In the genomic region with DNA sequence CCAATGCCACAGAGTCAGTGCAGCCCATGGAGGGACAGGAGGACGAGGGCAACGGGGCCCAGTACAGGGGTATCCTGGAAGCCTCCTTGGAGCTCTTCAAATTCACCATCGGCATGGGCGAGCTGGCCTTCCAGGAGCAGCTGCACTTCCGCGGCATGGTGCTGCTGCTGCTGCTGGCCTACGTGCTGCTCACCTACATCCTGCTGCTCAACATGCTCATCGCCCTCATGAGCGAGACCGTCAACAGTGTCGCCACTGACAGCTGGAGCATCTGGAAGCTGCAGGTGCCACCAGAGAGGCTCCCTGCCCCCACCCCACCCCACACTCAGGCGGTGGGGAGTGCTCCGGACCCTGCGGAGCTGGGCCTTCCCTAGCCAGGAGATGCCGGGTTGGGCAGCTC, we compare ENCODE assay signal across 3 cellular contexts.
TF ChIP-seq lines count a peak whose summit lies in the region.

No MANE protein-coding gene starts in this region.

TF ChIP-seq in HEK293, 187 proteins besides CTCF, POLR2A, EP300 and RAD21:
- TF ChIP-seq ZNF600 (tag by site-specific recombination; IDR thresholded peaks at IDR 0.05): peak; percentile 62
- no peak for TF ChIP-seq ZNF138 (tag by site-specific recombination; IDR thresholded peaks at IDR 0.05; ENCODE audit: borderline replicate concordance)

TF ChIP-seq in K562, 482 proteins besides CTCF, POLR2A, EP300 and RAD21:
- TF ChIP-seq RBFOX2 (IDR thresholded peaks at IDR 0.05; ENCODE audit: low read depth, low read length): peak; percentile 50; the same call in 1 of the 2 replicates
- peak; percentile 43; the same call in 1 of the 2 replicates for TF ChIP-seq POLR2G (IDR thresholded peaks at IDR 0.05; ENCODE audit: low read depth, low read length)
- TF ChIP-seq MEF2A (IDR thresholded peaks at IDR 0.05; ENCODE audit: control insufficient read depth, low read depth, low read length): no peak

TF ChIP-seq in WTC11, 78 proteins besides CTCF, POLR2A, EP300 and RAD21:
- TF ChIP-seq KAT7 (CRISPR knock-in tag; IDR thresholded peaks at IDR 0.05; ENCODE audit: borderline replicate concordance) (no peak), ELF4 (CRISPR knock-in tag; IDR thresholded peaks at IDR 0.05; ENCODE audit: low read depth) (no peak), ZNF423 (CRISPR knock-in tag; IDR thresholded peaks at IDR 0.05) (no peak), ZNF138 (CRISPR knock-in tag; conservative IDR thresholded peaks at IDR 0.05) (no peak), RELA (CRISPR knock-in tag; IDR thresholded peaks at IDR 0.05; ENCODE audit: borderline replicate concordance) (no peak), ZNF396 (CRISPR knock-in tag; IDR thresholded peaks at IDR 0.05; ENCODE audit: borderline replicate concordance) (no peak), ARID4B (CRISPR knock-in tag; IDR thresholded peaks at IDR 0.05; ENCODE audit: borderline replicate concordance) (no peak), CBFB (CRISPR knock-in tag; IDR thresholded peaks at IDR 0.05; ENCODE audit: low read depth) (no peak)
- TF ChIP-seq, protein P1, sequence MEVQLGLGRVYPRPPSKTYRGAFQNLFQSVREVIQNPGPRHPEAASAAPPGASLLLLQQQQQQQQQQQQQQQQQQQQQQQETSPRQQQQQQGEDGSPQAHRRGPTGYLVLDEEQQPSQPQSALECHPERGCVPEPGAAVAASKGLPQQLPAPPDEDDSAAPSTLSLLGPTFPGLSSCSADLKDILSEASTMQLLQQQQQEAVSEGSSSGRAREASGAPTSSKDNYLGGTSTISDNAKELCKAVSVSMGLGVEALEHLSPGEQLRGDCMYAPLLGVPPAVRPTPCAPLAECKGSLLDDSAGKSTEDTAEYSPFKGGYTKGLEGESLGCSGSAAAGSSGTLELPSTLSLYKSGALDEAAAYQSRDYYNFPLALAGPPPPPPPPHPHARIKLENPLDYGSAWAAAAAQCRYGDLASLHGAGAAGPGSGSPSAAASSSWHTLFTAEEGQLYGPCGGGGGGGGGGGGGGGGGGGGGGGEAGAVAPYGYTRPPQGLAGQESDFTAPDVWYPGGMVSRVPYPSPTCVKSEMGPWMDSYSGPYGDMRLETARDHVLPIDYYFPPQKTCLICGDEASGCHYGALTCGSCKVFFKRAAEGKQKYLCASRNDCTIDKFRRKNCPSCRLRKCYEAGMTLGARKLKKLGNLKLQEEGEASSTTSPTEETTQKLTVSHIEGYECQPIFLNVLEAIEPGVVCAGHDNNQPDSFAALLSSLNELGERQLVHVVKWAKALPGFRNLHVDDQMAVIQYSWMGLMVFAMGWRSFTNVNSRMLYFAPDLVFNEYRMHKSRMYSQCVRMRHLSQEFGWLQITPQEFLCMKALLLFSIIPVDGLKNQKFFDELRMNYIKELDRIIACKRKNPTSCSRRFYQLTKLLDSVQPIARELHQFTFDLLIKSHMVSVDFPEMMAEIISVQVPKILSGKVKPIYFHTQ (CRISPR knock-in tag; IDR thresholded peaks at IDR 0.05): no peak
- TF ChIP-seq, protein P2, sequence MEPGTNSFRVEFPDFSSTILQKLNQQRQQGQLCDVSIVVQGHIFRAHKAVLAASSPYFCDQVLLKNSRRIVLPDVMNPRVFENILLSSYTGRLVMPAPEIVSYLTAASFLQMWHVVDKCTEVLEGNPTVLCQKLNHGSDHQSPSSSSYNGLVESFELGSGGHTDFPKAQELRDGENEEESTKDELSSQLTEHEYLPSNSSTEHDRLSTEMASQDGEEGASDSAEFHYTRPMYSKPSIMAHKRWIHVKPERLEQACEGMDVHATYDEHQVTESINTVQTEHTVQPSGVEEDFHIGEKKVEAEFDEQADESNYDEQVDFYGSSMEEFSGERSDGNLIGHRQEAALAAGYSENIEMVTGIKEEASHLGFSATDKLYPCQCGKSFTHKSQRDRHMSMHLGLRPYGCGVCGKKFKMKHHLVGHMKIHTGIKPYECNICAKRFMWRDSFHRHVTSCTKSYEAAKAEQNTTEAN (CRISPR knock-in tag; IDR thresholded peaks at IDR 0.05): no peak
